Comparison of ENCODE assay signal across 25 cellular contexts in the genomic region with DNA sequence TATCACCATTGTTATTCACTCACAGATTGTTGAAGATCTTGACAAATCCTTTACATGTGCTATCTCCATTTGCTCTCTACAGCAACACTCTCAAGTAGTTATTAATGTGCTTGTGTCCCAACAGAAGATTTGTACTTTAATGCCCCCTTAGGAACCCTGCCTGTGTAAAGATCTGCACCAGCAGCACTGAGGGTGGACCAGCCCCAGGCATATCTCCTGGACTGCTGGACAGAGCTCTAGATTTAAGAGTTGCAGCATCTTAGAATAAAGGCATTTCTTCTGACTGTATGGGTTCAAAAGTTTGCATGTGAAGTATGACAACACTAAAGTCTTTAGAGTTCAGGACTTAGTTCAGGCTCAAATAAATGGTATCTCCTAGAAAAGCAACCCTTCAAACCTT.
"Had no signal": no experiment of that assay in that cellular context is flagged by ENCODE, and none has a peak within 500 bp of the region (broad histone marks: within the 10 kb centered on the region; RNA-seq: fewer than 3 reads in every experiment).

No MANE protein-coding gene starts in this region.

- H3K9me3 ChIP-seq: colonic mucosa, esophagus squamous epithelium, gastrocnemius medialis, heart left ventricle, left lung, lower lobe of right lung, mucosa of descending colon had no signal

- ATAC-seq: effector memory CD8-positive, alpha-beta T cell; esophagus mucosa; gastrocnemius medialis; heart left ventricle; left lung; left ventricle myocardium superior; lower lobe of right lung; mucosa of descending colon had no signal

- DNase-seq: colonic mucosa; cortex of kidney; effector CD8-positive, alpha-beta T cell; effector memory CD8-positive, alpha-beta T cell; endodermal cell; erythroblast; esophagus squamous epithelium; foreskin fibroblast; foreskin melanocyte; gastrocnemius medialis; heart left ventricle; hypothalamus; immature natural killer cell; islet precursor cell; kidney; kidney glomerular epithelial cell; left lung; left ventricle myocardium superior; lower lobe of right lung; mesenchymal stem cell; mucosa of descending colon; naive B cell had no signal

- H3K4me1 ChIP-seq: colonic mucosa, esophagus squamous epithelium, gastrocnemius medialis, heart left ventricle, left lung, lower lobe of right lung had no signal

- H3K4me3 ChIP-seq: colonic mucosa, esophagus squamous epithelium, gastrocnemius medialis, heart left ventricle, hepatocyte, left lung, lower lobe of right lung, mucosa of descending colon had no signal

- H3K36me3 ChIP-seq: colonic mucosa, esophagus squamous epithelium, gastrocnemius medialis, heart left ventricle, left lung, lower lobe of right lung had no signal

- H2AFZ ChIP-seq: hepatocyte had no signal

- H3K27me3 ChIP-seq: colonic mucosa, esophagus squamous epithelium, gastrocnemius medialis, heart left ventricle, hepatocyte, left lung had no signal

- H3K79me2 ChIP-seq: hepatocyte had no signal

- H3K4me2 ChIP-seq: hepatocyte had no signal

- H3K27ac ChIP-seq: colonic mucosa, epithelial cell of prostate, esophagus squamous epithelium, gastrocnemius medialis, heart left ventricle, hepatocyte, left lung, lower lobe of right lung had no signal
